Comparison of ENCODE assay signal across 15 cellular contexts in the genomic region with DNA sequence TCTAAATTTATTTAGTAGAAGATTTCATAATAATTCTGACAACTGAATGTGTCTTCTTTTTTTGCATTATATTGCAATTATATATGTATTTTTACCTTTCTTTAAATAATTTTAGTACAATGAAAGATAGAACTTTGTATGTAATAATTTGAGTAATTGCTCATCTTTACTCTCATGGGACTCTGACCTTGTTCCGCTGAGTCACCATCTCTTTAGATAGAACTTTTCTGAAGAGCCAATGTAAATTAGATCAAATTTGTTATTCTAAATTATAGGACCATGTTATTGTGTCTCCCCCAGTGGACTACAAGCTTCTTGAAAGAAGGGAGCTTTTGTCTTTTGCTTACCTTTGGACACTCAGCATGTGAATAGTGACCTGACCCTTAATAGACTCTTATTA.
DNase-seq lines count a peak whose midpoint lies in the region; ATAC-seq and TF ChIP-seq lines count a peak whose summit lies in the region.
"Had no signal": no experiment of that assay in that cellular context is flagged by ENCODE, and none has a peak within 500 bp of the region (broad histone marks: within the 10 kb centered on the region; RNA-seq: fewer than 3 reads in every experiment).

No MANE protein-coding gene starts in this region.

- H3K27ac ChIP-seq in Karpas-422 (ENCODE audit: low read length): no peak overlapping the region
- H3K27ac ChIP-seq in upper lobe of left lung: no peak overlapping the region
- no peak overlapping the region for H3K27ac ChIP-seq in mammary epithelial cell (ENCODE audit: insufficient read depth, low read depth, low read length)
- H3K27ac ChIP-seq in MM.1S (ENCODE audit: low read length): no peak overlapping the region

- 97 to 100% methylated on average over 1 of the region's 1 CpG for WGBS in upper lobe of left lung, 2 donors
- 100% methylated on average over 1 of the region's 1 CpG for WGBS in mammary epithelial cell (ENCODE audit: low coverage, missing lambda C conversion rate)

- no peak overlapping the region for H3K4me3 ChIP-seq in Karpas-422 (ENCODE audit: low read length)
- no peak overlapping the region for H3K4me3 ChIP-seq in upper lobe of left lung
- no peak overlapping the region for H3K4me3 ChIP-seq in mammary epithelial cell (replicated peaks in 1 of 3; ENCODE audit: insufficient read depth in 1 of 3, low read depth in 2 of 3, low read length in 3 of 3)
- H3K4me3 ChIP-seq in MM.1S (ENCODE audit: low read length): no peak overlapping the region
- H3K4me3 ChIP-seq: GM23338 had no signal

- H3K4me1 ChIP-seq in Karpas-422 (ENCODE audit: low read length) (peaks cover 11% of the 10 kb centered on the region), upper lobe of left lung (no peaks in the 10 kb centered on the region), mammary epithelial cell (ENCODE audit: insufficient read depth, low read length) (no peaks in the 10 kb centered on the region), MM.1S (ENCODE audit: low read length) (no peaks in the 10 kb centered on the region)
- H3K4me1 ChIP-seq: Caco-2 had no signal

- no peak for ATAC-seq in upper lobe of left lung (ENCODE audit: low FRiP score in 2 of 2)
- ATAC-seq: CD8-positive, alpha-beta T cell; GM23338; HepG2 had no signal

- in situ Hi-C loops in mammary epithelial cell (cut with MboI; ENCODE audit: low sequenced_read_pairs in 2 of 2): no loop called here

- H3K9me3 ChIP-seq in Karpas-422 (ENCODE audit: low read length) (no peaks in the 10 kb centered on the region), upper lobe of left lung (no peaks in the 10 kb centered on the region), mammary epithelial cell (replicated peaks; ENCODE audit: insufficient read depth, low read length) (no peaks in the 10 kb centered on the region), MM.1S (replicated peaks; ENCODE audit: insufficient read depth, low read length) (no peaks in the 10 kb centered on the region)
- H3K9me3 ChIP-seq: Caco-2 had no signal

- no peaks in the 10 kb centered on the region for H3F3A ChIP-seq in MM.1S (ENCODE audit: insufficient read depth, low read length)

- H4K20me1 ChIP-seq in Karpas-422 (ENCODE audit: insufficient read depth, low read depth, low read length) (no peaks in the 10 kb centered on the region), mammary epithelial cell (ENCODE audit: insufficient read depth, low read length) (no peaks in the 10 kb centered on the region), MM.1S (ENCODE audit: insufficient read depth, low read length) (no peaks in the 10 kb centered on the region)

- H3K9me2 ChIP-seq in Karpas-422 (replicated peaks; ENCODE audit: insufficient read depth, low read length) (no peaks in the 10 kb centered on the region), MM.1S (replicated peaks; ENCODE audit: insufficient read depth, low read length) (no peaks in the 10 kb centered on the region)

- dilution Hi-C loops in mammary epithelial cell (cut with HindIII; ENCODE audit: low sequenced_read_pairs): no loop called here

- H2AFZ ChIP-seq in Karpas-422 (ENCODE audit: low read length) (no peak overlapping the region), mammary epithelial cell (ENCODE audit: low read depth, low read length) (no peak overlapping the region), MM.1S (ENCODE audit: low read length) (no peak overlapping the region)
- H2AFZ ChIP-seq: GM23338 had no signal

- no peaks in the 10 kb centered on the region for H3K27me3 ChIP-seq in Karpas-422 (ENCODE audit: low read length)
- H3K27me3 ChIP-seq in upper lobe of left lung: no peaks in the 10 kb centered on the region
- H3K27me3 ChIP-seq in mammary epithelial cell (ENCODE audit: insufficient read depth, low read length): no peaks in the 10 kb centered on the region
- no peaks in the 10 kb centered on the region for H3K27me3 ChIP-seq in MM.1S (replicated peaks; ENCODE audit: insufficient read depth, low read length)

- DNase-seq in DMS53 (lab: John Stamatoyannopoulos, UW) (peak; percentile 54), Karpas-422 (peak; percentile 43), iris pigment epithelial cell (ENCODE audit: low read depth) (peak; percentile 20), NCI-H187 (lab: John Stamatoyannopoulos, UW) (no peak), upper lobe of left lung (no peak), mammary epithelial cell (no peak), MM.1S (no peak)
- DNase-seq: Caco-2; CD8-positive, alpha-beta T cell; DMS 273 treated with DMSO at 0.1 percent for 48 hours; DMS79 treated with DMSO at 0.1 percent for 48 hours; EL; H7 had no signal

- BruUV-seq in mammary epithelial cell (replicated peaks; lab: Mats Ljungman, UMichigan): no TSS peak

- no peak for TF ChIP-seq POLR2A in upper lobe of left lung (IDR thresholded peaks at IDR 0.05)

- no peak for TF ChIP-seq EP300 in upper lobe of left lung (IDR thresholded peaks at IDR 0.05)

- intact Hi-C loops in mammary epithelial cell (cut with micrococcal nuclease): no loop called here

- CTCF ChIA-PET in mammary epithelial cell (lab: Charles Lee; ENCODE audit: low non-redundant PET): no interaction called here

- H3K9ac ChIP-seq in Karpas-422 (ENCODE audit: low read length): no peak overlapping the region
- no peak overlapping the region for H3K9ac ChIP-seq in mammary epithelial cell (ENCODE audit: insufficient read depth, low read length)
- no peak overlapping the region for H3K9ac ChIP-seq in MM.1S (ENCODE audit: low read length)

- TF ChIP-seq CTCF in upper lobe of left lung (IDR thresholded peaks at IDR 0.05) (no peak), mammary epithelial cell (conservative IDR thresholded peaks at IDR 0.05 in 1 of 2, IDR thresholded peaks at IDR 0.05 in 1 of 2; ENCODE audit: extremely low read depth in 1 of 2, insufficient read depth in 1 of 2, low read depth in 1 of 2, low read length in 2 of 2) (no peak), MM.1S (IDR thresholded peaks at IDR 0.05; ENCODE audit: low read length) (no peak)

- no peaks in the 10 kb centered on the region for H3K79me2 ChIP-seq in Karpas-422 (ENCODE audit: low read length)
- no peaks in the 10 kb centered on the region for H3K79me2 ChIP-seq in mammary epithelial cell (ENCODE audit: insufficient read depth, low read length)
- no peaks in the 10 kb centered on the region for H3K79me2 ChIP-seq in MM.1S (ENCODE audit: low read length)

- no peaks in the 10 kb centered on the region for H3K36me3 ChIP-seq in Karpas-422 (ENCODE audit: insufficient read depth, low read length)
- H3K36me3 ChIP-seq in upper lobe of left lung: no peaks in the 10 kb centered on the region
- no peaks in the 10 kb centered on the region for H3K36me3 ChIP-seq in mammary epithelial cell (ENCODE audit: insufficient read depth, low read length)
- H3K36me3 ChIP-seq in MM.1S (replicated peaks; ENCODE audit: insufficient read depth, low read length): no peaks in the 10 kb centered on the region

- no peak overlapping the region for H3K4me2 ChIP-seq in Karpas-422 (ENCODE audit: low read depth, low read length, poor library complexity, severe bottlenecking)
- H3K4me2 ChIP-seq in mammary epithelial cell (ENCODE audit: insufficient read depth, low read depth, low read length): no peak overlapping the region
- no peak overlapping the region for H3K4me2 ChIP-seq in MM.1S (ENCODE audit: low read depth, low read length)
- H3K4me2 ChIP-seq: GM23338 had no signal

Comparison
In these comparisons a context has a peak if more than half of its experiments do, and no peak if none do; other contexts are left out.
1. DNase-seq: peak in DMS53 (single experiment), Karpas-422 (single experiment) and iris pigment epithelial cell (single experiment); none in NCI-H187 (0 of 2), upper lobe of left lung (0 of 2), mammary epithelial cell (single experiment) and MM.1S (single experiment).